Comparison of ENCODE assay signal across 9 cellular contexts in genomic region chr11:86245369-86246292, GRCh38. TPM values are rescaled to one million over a fixed set of nuclear protein-coding genes. Genes with fewer than 3 reads are reported as not detected.
DNase-seq lines count a peak whose midpoint lies in the region; ATAC-seq, FAIRE-seq and TF ChIP-seq lines count a peak whose summit lies in the region.
"Had no signal": no experiment of that assay in that cellular context is flagged by ENCODE, and none has a peak within 500 bp of the region (broad histone marks: within the 10 kb centered on the region; RNA-seq: fewer than 3 reads in every experiment).

No MANE protein-coding gene starts in this region.

- no peak for TF ChIP-seq POLR2A in K562 (conservative IDR thresholded peaks at IDR 0.05)

- peak; percentile 56 for FAIRE-seq in K562 (lab: Jason Lieb, UNC)

- TF ChIP-seq CTCF in GM10266 (IDR thresholded peaks at IDR 0.05; ENCODE audit: control insufficient read depth, insufficient read depth, low read depth, missing control alignments) (no peak), PC-9 (conservative IDR thresholded peaks at IDR 0.05) (no peak), K562 (IDR thresholded peaks at IDR 0.05 in 2 of 3, conservative IDR thresholded peaks at IDR 0.05 in 1 of 3; ENCODE audit: insufficient read depth in 2 of 3, low read depth in 1 of 3, low read length in 3 of 3) (no peak)

- H3K4me3 ChIP-seq in PC-9 = peak overlapping the region; percentile 67
- H3K4me3 ChIP-seq in K562 = peak overlapping the region; percentile 89

- peak; percentile 11 for ATAC-seq in HG02852 (IDR thresholded peaks at IDR 0.05; ENCODE audit: unreplicated experiment)
- peak; percentile 6; the same call in 2 of the 3 replicates for ATAC-seq in K562
- peak; percentile 30 for ATAC-seq in left colon
- ATAC-seq in stimulated activated naive CD8-positive, alpha-beta T cell treated with anti-CD3 and anti-CD28 coated beads, Interleukin-15, amount 100 ng/mL, for 72 hours = peak; percentile 44
- ATAC-seq in GM19463 (IDR thresholded peaks at IDR 0.05; ENCODE audit: unreplicated experiment) = no peak

- H3K4me1 ChIP-seq in PC-9 (replicated peaks; ENCODE audit: insufficient read depth) (peaks cover 53% of the 10 kb centered on the region), K562 (replicated peaks in 1 of 2; ENCODE audit: control insufficient read depth in 2 of 2, insufficient read depth in 2 of 2, low read length in 2 of 2) (peaks cover 7 to 32% of the 10 kb centered on the region in 2 experiments; a peak in 4 of 5 replicates)

- peaks cover 43% of the 10 kb centered on the region for H4K20me1 ChIP-seq in PC-9 (ENCODE audit: insufficient read depth)
- peaks cover 15% of the 10 kb centered on the region for H4K20me1 ChIP-seq in K562 (replicated peaks; ENCODE audit: control insufficient read depth, insufficient read depth, low read length)

- peaks cover 5% of the 10 kb centered on the region; the same call in 1 of the 2 replicates for H3F3A ChIP-seq in PC-9 (ENCODE audit: insufficient read depth, low read depth)

- intact Hi-C loops in PC-9 (cut with micrococcal nuclease; ENCODE audit: unreplicated experiment) (loop anchor here (1.0 to 10.0 kb wide), 5 partner anchors 57 to 617 kb away; partner anchors contain the start of genes CREBZF, HIKESHI, PICALM and TMEM126B), K562 (cut with micrococcal nuclease) (loop anchor here (10.0 kb wide), 1 partner anchor 581 kb away; the partner anchor contains the start of gene CREBZF), left colon (cut with DNase I, micrococcal nuclease) (no loop called here)

- H3K4me2 ChIP-seq in PC-9 (peak overlapping the region; percentile 80), K562 (ENCODE audit: insufficient read depth, low read length) (peak overlapping the region; percentile 100)

- BruUV-seq in PC-9 (replicated peaks; lab: Mats Ljungman, UMichigan) (TSS peak; percentile 25), K562 (replicated peaks; lab: Mats Ljungman, UMichigan) (TSS peak; percentile 33)

- no peaks in the 10 kb centered on the region for H3K9me2 ChIP-seq in PC-9 (ENCODE audit: insufficient read depth)

- H3K9me3 Mint-ChIP-seq in stimulated activated naive CD8-positive, alpha-beta T cell treated with anti-CD3 and anti-CD28 coated beads, Interleukin-15, amount 100 ng/mL, for 72 hours = peaks cover 0 to 4% of the 10 kb centered on the region in 2 donors
- H3K9me3 Mint-ChIP-seq: stimulated activated naive CD8-positive, alpha-beta T cell treated with anti-CD3 and anti-CD28 coated beads, Interleukin-15, Interleukin-2, amounts not matched to agents 100 ng/mL and 50 ng/mL, for 24 hours had no signal

- peak overlapping the region; percentile 95 to 99 for H3K9ac ChIP-seq in K562 (ENCODE audit: insufficient read depth in 1 of 2, low read depth in 2 of 2, low read length in 2 of 2)

- CTCF ChIA-PET in PC-9 (lab: Charles Lee) (no interaction called here), K562 (lab: Yijun Ruan, JAX; ENCODE audit: low intra/inter-chr PET ratio) (no interaction called here)

- no peaks in the 10 kb centered on the region for H3K27me3 Mint-ChIP-seq in stimulated activated naive CD8-positive, alpha-beta T cell treated with anti-CD3 and anti-CD28 coated beads, Interleukin-15, amount 100 ng/mL, for 72 hours
- H3K27me3 Mint-ChIP-seq: stimulated activated naive CD8-positive, alpha-beta T cell treated with anti-CD3 and anti-CD28 coated beads, Interleukin-15, Interleukin-2, amounts not matched to agents 100 ng/mL and 50 ng/mL, for 24 hours had no signal

- TF ChIP-seq RAD21 in K562 (CRISPR knock-in tag; conservative IDR thresholded peaks at IDR 0.05 in 1 of 2, IDR thresholded peaks at IDR 0.05 in 1 of 2) = no peak

- peak overlapping the region; percentile 82 for H2AFZ ChIP-seq in PC-9
- H2AFZ ChIP-seq in K562 (ENCODE audit: low read depth, low read length) = peak overlapping the region; percentile 99

- H3K27me3 ChIP-seq in PC-9 (ENCODE audit: insufficient read depth, low read depth) = no peaks in the 10 kb centered on the region
- no peaks in the 10 kb centered on the region for H3K27me3 ChIP-seq in K562 (ENCODE audit: control insufficient read depth in 2 of 2, insufficient read depth in 2 of 2, low read length in 2 of 2)

- in situ Hi-C loops in K562 (cut with MboI) = no loop called here

- H3K4me1 Mint-ChIP-seq in stimulated activated naive CD8-positive, alpha-beta T cell treated with anti-CD3 and anti-CD28 coated beads, Interleukin-15, amount 100 ng/mL, for 72 hours = peaks cover 36% of the 10 kb centered on the region

- peaks cover 9% of the 10 kb centered on the region; the same call in 1 of the 2 replicates for H3K36me3 ChIP-seq in PC-9 (ENCODE audit: low read depth)
- peaks cover 15% of the 10 kb centered on the region; the same call in 2 of the 3 replicates for H3K36me3 ChIP-seq in K562 (ENCODE audit: control insufficient read depth, insufficient read depth, low read length)

- no peak overlapping the region for H3K4me3 Mint-ChIP-seq in stimulated activated naive CD8-positive, alpha-beta T cell treated with anti-CD3 and anti-CD28 coated beads, Interleukin-15, amount 100 ng/mL, for 72 hours
- H3K4me3 Mint-ChIP-seq: stimulated activated naive CD8-positive, alpha-beta T cell treated with anti-CD3 and anti-CD28 coated beads, Interleukin-15, Interleukin-2, amounts not matched to agents 100 ng/mL and 50 ng/mL, for 24 hours had no signal

- H3K27ac Mint-ChIP-seq in stimulated activated naive CD8-positive, alpha-beta T cell treated with anti-CD3 and anti-CD28 coated beads, Interleukin-15, amount 100 ng/mL, for 72 hours = no peak overlapping the region
- H3K27ac Mint-ChIP-seq: stimulated activated naive CD8-positive, alpha-beta T cell treated with anti-CD3 and anti-CD28 coated beads, Interleukin-15, Interleukin-2, amounts not matched to agents 100 ng/mL and 50 ng/mL, for 24 hours had no signal

- H3K79me2 ChIP-seq in PC-9 (ENCODE audit: low read depth) (peaks cover 56% of the 10 kb centered on the region), K562 (ENCODE audit: control insufficient read depth, insufficient read depth, low read length) (peaks cover 56% of the 10 kb centered on the region)

- WGBS in K562 (ENCODE audit: insufficient coverage, low coverage, missing lambda C conversion rate) = under 1% methylated on average over 37 of the region's 38 CpGs

- no peak for TF ChIP-seq EP300 in K562 (IDR thresholded peaks at IDR 0.05; ENCODE audit: low read length)

- H3K27ac ChIP-seq in PC-9 (peak overlapping the region; percentile 92), K562 (ENCODE audit: extremely low read depth, low read depth, low read length) (peak overlapping the region; percentile 100)

- H3K9me1 ChIP-seq in K562 (ENCODE audit: control insufficient read depth, insufficient read depth, low read length) = no peaks in the 10 kb centered on the region

- no peaks in the 10 kb centered on the region for H3K9me3 ChIP-seq in PC-9 (ENCODE audit: insufficient read depth, low read depth)
- no peaks in the 10 kb centered on the region for H3K9me3 ChIP-seq in K562 (replicated peaks; ENCODE audit: control insufficient read depth, insufficient read depth, low read depth, low read length)

- DNase-seq in GM10266 (ENCODE audit: extremely low spot score) = peak; percentile 30
- DNase-seq in PC-9 = peak; percentile 15 to 68
- DNase-seq in K562 (ENCODE audit: extremely low read depth in 1 of 4, low spot score in 3 of 4) = peak in 3 of 4 experiments; percentile 33 to 40 (median 38)
- peak; percentile 27 to 32 for DNase-seq in left colon
- DNase-seq in stimulated activated naive CD8-positive, alpha-beta T cell treated with anti-CD3 and anti-CD28 coated beads, Interleukin-15, amount 100 ng/mL, for 72 hours = peak in 1 of 2 donors; percentile 27
- DNase-seq in kidney glomerular epithelial cell (lab: John Stamatoyannopoulos, UW) = no peak

- POLR2A ChIA-PET in PC-9 (lab: Charles Lee; ENCODE audit: unreplicated experiment) = interaction anchor here (0.6 to 0.7 kb wide), 3 partner anchors 20 to 565 kb away, joined by 3 to 10 read pairs (median 3); no protein-coding TSS in a partner anchor
- POLR2A ChIA-PET in K562 (lab: Yijun Ruan, JAX) = interaction anchor here (0.6 to 2.0 kb wide), 17 partner anchors 8 to 221 kb away, joined by 3 to 7 read pairs (median 4); partner anchors contain the start of gene PICALM

RNA-seq across cellular contexts. Expression of gene EED, which starts 1.1 kb away (rescaled TPM):
- total RNA-seq in PC-9 (2021) (33.4 and 37.4 TPM in 2 replicates), K562 (2014; rRNA removed) (33.0 and 34.4 TPM in 2 replicates), K562 (2014; rRNA removed; fragmentation: Illumina TruSeq; extraction: Trizol) (57.1 and 62.6 TPM in 2 replicates), K562 (2015; rRNA removed; fragmentation: Illumina TruSeq; extraction: Trizol) (51.5 and 55.1 TPM in 2 replicates), K562 (2021) (47.4 and 47.8 TPM in 2 replicates), left colon (10 to 100 TPM; 18.0 to 19.0 TPM)
- 50.8 and 171 TPM in 2 replicates for total RNA-seq in K562 (2011; cell fraction: chromatin; rRNA removed; ENCODE audit: low replicate concordance)
- total RNA-seq in K562 (2011; cell fraction: nucleolus; rRNA removed) = 21.7 and 26.6 TPM in 2 replicates
- 72.6 and 106 TPM in 2 replicates for total RNA-seq in K562 (2011; cell fraction: nucleoplasm; rRNA removed)
- polyA plus RNA-seq in K562 (2011; rRNA removed) (61.6 and 99.5 TPM in 2 replicates), K562 (2014; fragmentation: Illumina TruSeq; extraction: Trizol) (41.9 and 43.1 TPM in 2 replicates), K562 (2014; fragmentation: Nextera tagmentation; extraction: Ambion mirVana) (100 to 1,000 TPM; 108 to 110 TPM), K562 (2014; rRNA removed) (47.3 and 48.0 TPM in 2 replicates)
- polyA plus RNA-seq in K562 (2011; cell fraction: cytosol; rRNA removed) = 16.1 and 24.9 TPM in 2 replicates
- polyA plus RNA-seq in K562 (2011; cell fraction: nucleus; rRNA removed) = 39.1 and 51.7 TPM in 2 replicates
- 32.5 and 74.9 TPM in 2 replicates for polyA plus RNA-seq in K562 (2012)
- polyA minus RNA-seq in K562 (2011; rRNA and poly(A)+ RNA removed) = 67.8 and 85.7 TPM in 2 replicates
- 20.5 and 31.8 TPM in 2 replicates for polyA minus RNA-seq in K562 (2011; cell fraction: cytosol; rRNA and poly(A)+ RNA removed)
- 45.6 and 53.3 TPM in 2 replicates for polyA minus RNA-seq in K562 (2011; cell fraction: nucleus; rRNA and poly(A)+ RNA removed)

RNA-seq across cellular contexts. Expression of gene HIKESHI, which starts 56.4 kb away (rescaled TPM):
- 34.5 and 42.0 TPM in 2 replicates for total RNA-seq in PC-9 (2021)
- total RNA-seq in K562 (2011; cell fraction: chromatin; rRNA removed; ENCODE audit: low replicate concordance) = 35.6 and 59.4 TPM in 2 replicates
- 24.7 and 28.0 TPM in 2 replicates for total RNA-seq in K562 (2011; cell fraction: nucleolus; rRNA removed)
- 38.5 and 43.4 TPM in 2 replicates for total RNA-seq in K562 (2011; cell fraction: nucleoplasm; rRNA removed)
- 33.2 and 41.6 TPM in 2 replicates for total RNA-seq in K562 (2014; rRNA removed)
- 56.9 and 62.7 TPM in 2 replicates for total RNA-seq in K562 (2014; rRNA removed; fragmentation: Illumina TruSeq; extraction: Trizol)
- 50.6 and 58.5 TPM in 2 replicates for total RNA-seq in K562 (2015; rRNA removed; fragmentation: Illumina TruSeq; extraction: Trizol)
- total RNA-seq in K562 (2021) = 44.5 and 50.3 TPM in 2 replicates
- polyA plus RNA-seq in K562 (2011; rRNA removed) = 151 and 179 TPM in 2 replicates
- 66.9 and 70.7 TPM in 2 replicates for polyA plus RNA-seq in K562 (2011; cell fraction: cytosol; rRNA removed)
- 126 and 221 TPM in 2 replicates for polyA plus RNA-seq in K562 (2011; cell fraction: nucleus; rRNA removed)
- 55.3 and 62.5 TPM in 2 replicates for polyA plus RNA-seq in K562 (2012)
- 54.2 and 55.5 TPM in 2 replicates for polyA plus RNA-seq in K562 (2014; fragmentation: Illumina TruSeq; extraction: Trizol)
- polyA plus RNA-seq in K562 (2014; fragmentation: Nextera tagmentation; extraction: Ambion mirVana) = 100 to 1,000 TPM; 183 to 196 TPM
- 55.0 and 66.1 TPM in 2 replicates for polyA plus RNA-seq in K562 (2014; rRNA removed)
- 58.4 and 60.5 TPM in 2 replicates for polyA minus RNA-seq in K562 (2011; rRNA and poly(A)+ RNA removed)
- 18.7 and 21.0 TPM in 2 replicates for polyA minus RNA-seq in K562 (2011; cell fraction: cytosol; rRNA and poly(A)+ RNA removed)
- polyA minus RNA-seq in K562 (2011; cell fraction: nucleus; rRNA and poly(A)+ RNA removed) = 15.2 and 25.2 TPM in 2 replicates
- total RNA-seq in left colon = 10 to 100 TPM; 13.7 to 18.5 TPM

Comparison
In these comparisons a context has a peak if more than half of its experiments do, and no peak if none do; other contexts are left out.
1. intact Hi-C loops: an anchor here in PC-9 (1.0 to 10.0 kb wide) and K562 (10.0 kb wide); none called in left colon.